In the genomic region with DNA sequence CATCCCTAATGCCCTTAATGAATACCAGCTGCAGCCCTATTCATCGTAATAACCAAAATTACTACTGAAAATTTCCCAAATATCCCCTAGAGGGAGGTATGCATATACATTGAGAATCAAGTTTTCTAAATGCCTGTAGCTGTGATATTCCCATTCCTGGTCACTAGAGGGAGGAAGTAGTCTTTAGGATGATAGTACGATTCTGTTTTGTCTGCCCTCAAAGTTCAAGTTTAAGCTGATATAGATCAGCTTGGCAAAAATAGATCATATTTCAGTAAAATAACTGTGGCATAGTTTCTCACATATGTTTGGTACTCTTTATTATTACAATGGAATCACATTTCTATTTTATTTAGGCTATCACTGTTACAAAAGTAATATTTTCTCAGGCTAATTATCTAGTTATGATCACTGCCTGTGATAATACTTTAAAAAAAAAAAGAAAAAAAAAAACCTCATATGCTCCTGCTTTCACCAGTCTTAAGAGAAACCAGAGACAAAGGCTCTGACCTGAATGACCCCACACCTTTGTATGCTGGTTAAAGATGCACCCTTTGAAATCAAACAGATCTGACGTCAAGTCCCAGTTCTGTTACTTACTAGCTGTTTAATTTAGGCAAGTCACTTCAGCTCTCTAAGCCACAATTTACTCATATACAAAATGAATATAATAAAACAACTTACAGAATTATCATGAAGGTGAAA, we compare ENCODE assay signal across 8 cellular contexts. TPM values are rescaled to one million over a fixed set of nuclear protein-coding genes. Genes with fewer than 3 reads are reported as not detected.
DNase-seq lines count a peak whose midpoint lies in the region; ATAC-seq, FAIRE-seq and TF ChIP-seq lines count a peak whose summit lies in the region.

No MANE protein-coding gene starts in this region.

- H3K4me3 Mint-ChIP-seq in type B pancreatic cell, result no peak overlapping the region

- ATAC-seq in GM21360 (IDR thresholded peaks at IDR 0.05; ENCODE audit: unreplicated experiment) (peak; percentile 85), HG03521 (IDR thresholded peaks at IDR 0.05; ENCODE audit: unreplicated experiment) (peak; percentile 69), body of pancreas (peak; percentile 81), HG03439 (IDR thresholded peaks at IDR 0.05; ENCODE audit: unreplicated experiment) (no peak)

- no peaks in the 10 kb centered on the region for H3K27me3 ChIP-seq in body of pancreas

- peaks cover 6% of the 10 kb centered on the region for H3K4me1 Mint-ChIP-seq in type B pancreatic cell (ENCODE audit: unreplicated experiment)

- 29 to 33% methylated on average over 3 of the region's 3 CpGs for WGBS in body of pancreas, 2 donors

- H3K4me3 ChIP-seq in body of pancreas, result no peak overlapping the region

- H3K9me3 Mint-ChIP-seq in type B pancreatic cell, result peaks cover 6% of the 10 kb centered on the region

- H3K4me1 ChIP-seq in body of pancreas, result no peaks in the 10 kb centered on the region

- TF ChIP-seq POLR2A in body of pancreas (IDR thresholded peaks at IDR 0.05), result no peak

- H3K27ac ChIP-seq in body of pancreas, result no peak overlapping the region

- DNase-seq in Daoy (ENCODE audit: low read depth) (peak; percentile 58), NCI-H748 treated with DMSO at 0.1 percent for 48 hours (lab: John Stamatoyannopoulos, UW) (peak; percentile 81), body of pancreas (no peak), type B pancreatic cell (ENCODE audit: extremely low spot score, unreplicated experiment) (no peak)

- peak; percentile 95 for FAIRE-seq in islet of Langerhans (lab: Jason Lieb, UNC)

- peaks cover 18% of the 10 kb centered on the region for H3K36me3 Mint-ChIP-seq in type B pancreatic cell

- intact Hi-C loops in body of pancreas (cut with DNase I), result no loop called here

- TF ChIP-seq CTCF in body of pancreas (IDR thresholded peaks at IDR 0.05) (peak; percentile 42 to 79 (median 67)), type B pancreatic cell (conservative IDR thresholded peaks at IDR 0.05) (peak; percentile 94)

- H3K9me3 ChIP-seq in body of pancreas, result no peaks in the 10 kb centered on the region

- no peak overlapping the region for H3K27ac Mint-ChIP-seq in type B pancreatic cell

- H3K36me3 ChIP-seq in body of pancreas (replicated peaks in 1 of 2; ENCODE audit: insufficient read depth in 1 of 2, low read depth in 2 of 2), result peaks cover 0 to 4% of the 10 kb centered on the region in 2 donors

- no peaks in the 10 kb centered on the region for H3K27me3 Mint-ChIP-seq in type B pancreatic cell

RNA-seq across cellular contexts. Expression of a gene that starts 11.0 kb away (rescaled TPM):
- 36.9 and 41.2 TPM in 2 replicates for total RNA-seq in Daoy (2014; rRNA removed; shearing (Covaris generic))
- total RNA-seq in body of pancreas, result 10 to 100 TPM; 44.1 to 45.2 TPM
- total RNA-seq in type B pancreatic cell (ENCODE audit: low replicate concordance), result 88.2 and 90.2 TPM in 2 replicates

RNA-seq across cellular contexts. Expression of a gene that starts 14.9 kb away (rescaled TPM):
- total RNA-seq in Daoy (2014; rRNA removed; shearing (Covaris generic)), result 7.6 and 11.7 TPM in 2 replicates
- total RNA-seq in body of pancreas (10 to 100 TPM in 1 of 2 donors, 1 to 10 TPM in 1; 8.6 to 12.7 TPM), type B pancreatic cell (ENCODE audit: low replicate concordance) (42.7 and 46.7 TPM in 2 replicates)

Comparison
In these comparisons a context has a peak if more than half of its experiments do, and no peak if none do; other contexts are left out.
1. DNase-seq: peak in Daoy (single experiment) and NCI-H748 treated with DMSO at 0.1 percent for 48 hours (single experiment); none in body of pancreas (0 of 4) and type B pancreatic cell (single experiment).